ENCODE assay signal across 8 cellular contexts in the genomic region with DNA sequence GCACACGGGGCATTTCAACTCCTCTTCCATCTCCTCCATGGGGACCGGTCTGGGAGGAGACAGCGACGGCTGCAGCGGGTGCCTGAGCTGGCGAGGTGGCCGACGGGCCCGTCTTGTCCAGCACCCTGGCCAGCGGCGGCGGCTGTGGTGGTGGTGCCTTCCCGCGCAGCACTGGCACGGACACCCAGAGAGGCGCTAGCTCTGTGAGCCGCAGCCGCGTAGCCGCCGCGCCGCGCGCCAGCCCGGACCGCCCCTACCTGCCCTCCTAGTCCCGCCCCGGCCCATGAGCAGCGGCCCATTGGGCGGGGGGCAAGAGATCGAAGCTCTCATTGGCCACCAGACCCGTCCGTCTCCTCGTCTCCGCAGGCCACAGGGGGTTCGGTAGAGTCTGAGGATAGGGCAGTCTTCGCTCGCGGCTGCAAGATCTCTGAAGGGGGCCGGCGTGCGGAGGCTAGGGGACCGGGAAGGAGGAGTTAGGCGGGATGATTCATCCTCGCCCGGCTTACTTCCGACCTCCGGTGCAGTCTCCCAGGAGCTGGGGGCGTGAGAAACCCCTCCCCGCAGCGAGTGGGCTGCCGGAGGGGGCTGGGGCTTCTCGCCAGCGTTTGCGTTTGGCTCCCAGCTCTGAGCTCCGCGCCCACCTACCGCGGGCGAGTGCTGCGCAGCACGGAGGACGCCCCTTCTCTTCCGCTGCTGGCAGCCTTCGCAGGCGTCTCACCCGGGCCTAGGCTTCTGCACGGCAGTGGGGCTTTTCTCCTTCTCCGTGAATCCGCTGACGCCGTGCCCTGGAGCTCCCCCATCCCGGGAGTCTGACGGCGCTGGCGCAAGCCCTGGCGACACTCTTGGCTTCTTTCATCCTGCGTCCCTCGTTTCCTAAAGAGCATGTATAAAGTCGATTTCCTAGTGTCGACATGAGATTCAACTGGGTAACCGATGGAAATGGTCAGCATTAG. TPM values are rescaled to one million over a fixed set of nuclear protein-coding genes. Genes with fewer than 3 reads are reported as not detected.
DNase-seq lines count a peak whose midpoint lies in the region; ATAC-seq, FAIRE-seq and TF ChIP-seq lines count a peak whose summit lies in the region.

A gene (minus strand): TSS at position 205 of the 953 bp plus-strand sequence. CDS start 166 bp downstream, at position 39.

- peak within 1 kb of the TSS in 2 of 4 donors; percentile 36 to 55 for H3K27ac ChIP-seq in pancreas
- peak within 1 kb of the TSS in 2 of 3 donors; percentile 12 to 19 for H3K27ac ChIP-seq in thyroid gland

- intact Hi-C loops in cardiac septum (cut with DNase I): loop anchor here (10.0 kb wide), 1 partner anchor 140 kb away; no protein-coding TSS in a partner anchor
- intact Hi-C loops in pancreas (cut with DNase I): no loop called here
- intact Hi-C loops in thyroid gland (cut with DNase I): no loop called here

- ATAC-seq in HG02798 (IDR thresholded peaks at IDR 0.05; ENCODE audit: poor library complexity, unreplicated experiment) (peak; percentile 100), pancreas (peak; percentile 96 to 97 (median 97))

- H3K36me3 ChIP-seq in adipocyte (ENCODE audit: control insufficient read depth, insufficient read depth, low read length, severe bottlenecking) (no peaks in the 10 kb centered on the region), pancreas (no peaks in the 10 kb centered on the region), thyroid gland (no peaks in the 10 kb centered on the region)

- TF ChIP-seq CTCF in GM12875 (IDR thresholded peaks at IDR 0.05; ENCODE audit: borderline replicate concordance, insufficient read depth, low read depth, low read length) (no peak), pancreas (IDR thresholded peaks at IDR 0.05) (no peak), thyroid gland (IDR thresholded peaks at IDR 0.05) (no peak)

- H3K27me3 ChIP-seq in adipocyte (replicated peaks; ENCODE audit: control insufficient read depth, insufficient read depth, low read length) (peaks cover 9% of the 10 kb centered on the region), pancreas (peaks cover 0 to 22% (median 0%) of the 10 kb centered on the region in 4 donors), thyroid gland (peaks cover 11% of the 10 kb centered on the region)

- TF ChIP-seq POLR2A in thyroid gland (IDR thresholded peaks at IDR 0.05): peak in 1 of 2 donors; percentile 60

- H3K9ac ChIP-seq in adipocyte (ENCODE audit: low read length): peak within 1 kb of the TSS; percentile 75

- FAIRE-seq in pancreas (lab: Jason Lieb, UNC): peak; percentile 9

- H3K4me3 ChIP-seq in GM12875 (ENCODE audit: low read depth, low read length) (peak within 1 kb of the TSS; percentile 68), adipocyte (ENCODE audit: low read length) (peak within 1 kb of the TSS; percentile 87), pancreas (peak within 1 kb of the TSS; percentile 52 to 91 (median 68)), thyroid gland (replicated peaks in 1 of 3) (peak within 1 kb of the TSS; percentile 37 to 52 (median 52))

- WGBS in pancreas, 2 donors: 1% methylated on average over 76 to 83 of the region's 83 CpGs
- WGBS in thyroid gland, 2 donors: 2 to 4% methylated on average over 28 to 31 of the region's 83 CpGs

- H3K9me3 ChIP-seq in adipocyte (ENCODE audit: control insufficient read depth, low read length): no peaks in the 10 kb centered on the region
- no peaks in the 10 kb centered on the region for H3K9me3 ChIP-seq in pancreas
- no peaks in the 10 kb centered on the region for H3K9me3 ChIP-seq in thyroid gland

- DNase-seq in NCI-H1417 (lab: John Stamatoyannopoulos, UW) (peak; percentile 99), SW480 (ENCODE audit: low spot score) (peak; percentile 98), adipocyte (ENCODE audit: low read depth) (peak; percentile 83), cardiac septum (ENCODE audit: low spot score) (peak; percentile 97), pancreas (peak; percentile 91 to 98 (median 95)), thyroid gland (peak; percentile 92 to 94)

- peaks cover 22% of the 10 kb centered on the region for H3K4me1 ChIP-seq in adipocyte (ENCODE audit: control insufficient read depth, insufficient read depth, low read length)
- H3K4me1 ChIP-seq in pancreas: peaks cover 0 to 11% (median 7%) of the 10 kb centered on the region in 3 donors
- H3K4me1 ChIP-seq in thyroid gland: peaks cover 14 to 16% of the 10 kb centered on the region in 2 donors

RNA-seq across cellular contexts. Expression of the gene that starts here (rescaled TPM):
- total RNA-seq in cardiac septum (1.5 TPM), pancreas (under 1 TPM; 0.25 to 0.95 (median 0.63) TPM), thyroid gland (1 to 10 TPM in 3 of 4 donors, under 1 TPM in 1; 0.56 to 2.6 (median 1.8) TPM)
- polyA plus RNA-seq in pancreas: 1 to 10 TPM; 1.1 to 3.4 TPM
